ENCODE assay signal across 1 cellular context in genomic region chr1:53286950-53287349, GRCh38.
TF ChIP-seq lines count a peak whose summit lies in the region.

No MANE protein-coding gene starts in this region.

TF ChIP-seq in K562, 482 proteins besides CTCF, POLR2A, EP300 and RAD21:
- TF ChIP-seq RERE (CRISPR knock-in tag; IDR thresholded peaks at IDR 0.05; ENCODE audit: borderline replicate concordance) (no peak), ID3 (CRISPR knock-in tag; IDR thresholded peaks at IDR 0.05) (no peak), ID3 (tag; IDR thresholded peaks at IDR 0.05) (no peak), RBM25 (IDR thresholded peaks at IDR 0.05; ENCODE audit: low read depth, low read length, severe bottlenecking) (peak; percentile 34), ZBTB26 (CRISPR knock-in tag; IDR thresholded peaks at IDR 0.05) (no peak), ETV5 (CRISPR knock-in tag; IDR thresholded peaks at IDR 0.05; ENCODE audit: low read depth) (no peak), ZNF668 (CRISPR knock-in tag; IDR thresholded peaks at IDR 0.05) (no peak), XRCC3 (IDR thresholded peaks at IDR 0.05) (no peak), ELF1 (tag; IDR thresholded peaks at IDR 0.05) (no peak), RFX1 (IDR thresholded peaks at IDR 0.05) (peak; percentile 79)
